Comparison of ENCODE assay signal across 17 cellular contexts in genomic region chr11:14872032-14872431, GRCh38.
"Had no signal": no experiment of that assay in that cellular context is flagged by ENCODE, and none has a peak within 500 bp of the region (broad histone marks: within the 10 kb centered on the region; RNA-seq: fewer than 3 reads in every experiment).

No MANE protein-coding gene starts in this region.

- H3K4me1 Mint-ChIP-seq: naive B cell had no signal

- H3K27ac Mint-ChIP-seq: activated CD4-positive, alpha-beta T cell treated with anti-CD3 and anti-CD28 coated beads, Interleukin-2, amount 10 ng/mL, durations not matched to agents 24 days and 14 days had no signal

- ATAC-seq: body of pancreas, left lobe of liver, pancreas had no signal

- H3K4me3 Mint-ChIP-seq: activated CD4-positive, alpha-beta T cell treated with anti-CD3 and anti-CD28 coated beads, Interleukin-2, amount 10 ng/mL, durations not matched to agents 24 days and 14 days; naive B cell had no signal

- H3K36me3 ChIP-seq: colonic mucosa, pancreas, uterus, WERI-Rb-1 had no signal

- H3K9me3 ChIP-seq: body of pancreas, colonic mucosa, esophagus muscularis mucosa, pancreas, tibial artery, uterus had no signal

- H3K4me3 ChIP-seq: body of pancreas, colonic mucosa, esophagus muscularis mucosa, pancreas, tibial artery, uterus had no signal

- H3K27ac ChIP-seq: body of pancreas, colonic mucosa, esophagus muscularis mucosa, pancreas, tibial artery, uterus, WERI-Rb-1 had no signal

- H3K27me3 ChIP-seq: body of pancreas, colonic mucosa, esophagus muscularis mucosa, pancreas, tibial artery, uterus had no signal

- FAIRE-seq: keratinocyte, pancreas had no signal

- DNase-seq: activated CD4-positive, alpha-beta T cell treated with anti-CD3 and anti-CD28 coated beads, Interleukin-2, amount 10 ng/mL, durations not matched to agents 24 days and 14 days; activated gamma-delta T cell treated with Interleukin-2 at 50 U/mL for 16 hours; activated T-cell treated with anti-CD3 and anti-CD28 coated beads for 4 hours; amniotic stem cell; body of pancreas; colonic mucosa; hippocampal formation; mammary epithelial cell; naive B cell; pancreas; stimulated activated CD4-positive, alpha-beta T cell treated with anti-CD3 and anti-CD28 coated beads, Interleukin-1b, Interleukin-23, amount 100 ng/mL, for 48 hours; tibial artery; uterus; WERI-Rb-1 had no signal

- H3K4me1 ChIP-seq: body of pancreas, colonic mucosa, esophagus muscularis mucosa, pancreas, tibial artery, uterus had no signal

- H3K9me3 Mint-ChIP-seq: activated CD4-positive, alpha-beta T cell treated with anti-CD3 and anti-CD28 coated beads, Interleukin-2, amount 10 ng/mL, durations not matched to agents 24 days and 14 days; naive B cell had no signal

- H3K27me3 Mint-ChIP-seq: activated CD4-positive, alpha-beta T cell treated with anti-CD3 and anti-CD28 coated beads, Interleukin-2, amount 10 ng/mL, durations not matched to agents 24 days and 14 days; naive B cell had no signal
